Comparison of ENCODE assay signal across 9 cellular contexts in genomic region chr14:19658706-19659105, GRCh38. TPM values are rescaled to one million over a fixed set of nuclear protein-coding genes. Genes with fewer than 3 reads are reported as not detected.
"Had no signal": no experiment of that assay in that cellular context is flagged by ENCODE, and none has a peak within 500 bp of the region (broad histone marks: within the 10 kb centered on the region; RNA-seq: fewer than 3 reads in every experiment).

No MANE protein-coding gene starts in this region.

RNA-seq across cellular contexts. Expression of gene OR11H2, which starts 55.0 kb away (rescaled TPM):
- total RNA-seq: LHCN-M2, MCF 10A, NCI-H460, OCI-LY7, PC-9, Right ventricle myocardium inferior, RPMI7951, SJCRH30, SK-MEL-5 had no signal
